16 cellular contexts compared by ENCODE assay signal in genomic region chr17:39705786-39706348, GRCh38. TPM values are rescaled to one million over a fixed set of nuclear protein-coding genes. Genes with fewer than 3 reads are reported as not detected.
DNase-seq lines count a peak whose midpoint lies in the region; ATAC-seq, FAIRE-seq and TF ChIP-seq lines count a peak whose summit lies in the region.
"Had no signal": no experiment of that assay in that cellular context is flagged by ENCODE, and none has a peak within 500 bp of the region (broad histone marks: within the 10 kb centered on the region; RNA-seq: fewer than 3 reads in every experiment).

No MANE protein-coding gene starts in this region.

- peak overlapping the region in 1 of 2 donors; percentile 85 for H3K9ac ChIP-seq in kidney (ENCODE audit: low read length in 2 of 2)

- no peak for TF ChIP-seq POLR2A in gastrocnemius medialis (IDR thresholded peaks at IDR 0.05)

- FAIRE-seq in HTR-8/SVneo (lab: Jason Lieb, UNC) (peak; percentile 46), kidney (lab: Jason Lieb, UNC) (no peak)
- FAIRE-seq: GM12878 had no signal

- H3K36me3 ChIP-seq in kidney (ENCODE audit: control insufficient read depth in 1 of 2, insufficient read depth in 2 of 2, low read length in 2 of 2) (peaks cover 26 to 38% of the 10 kb centered on the region in 2 donors), gastrocnemius medialis (peaks cover 0 to 28% of the 10 kb centered on the region in 2 donors)
- H3K36me3 ChIP-seq: ovary had no signal

- H3K9me3 ChIP-seq in kidney (ENCODE audit: control insufficient read depth in 1 of 2, low read length in 2 of 2) = no peaks in the 10 kb centered on the region
- H3K9me3 ChIP-seq in gastrocnemius medialis = no peaks in the 10 kb centered on the region
- H3K9me3 ChIP-seq: ovary, SJSA1 had no signal

- peak; percentile 3 for TF ChIP-seq CTCF in kidney (IDR thresholded peaks at IDR 0.05; ENCODE audit: borderline replicate concordance, extremely low read depth, insufficient read depth)
- TF ChIP-seq CTCF in gastrocnemius medialis (IDR thresholded peaks at IDR 0.05 in 4 of 5, conservative IDR thresholded peaks at IDR 0.05 in 1 of 5) = no peak

- H3K4me1 ChIP-seq in kidney (ENCODE audit: control insufficient read depth in 1 of 2, insufficient read depth in 1 of 2, low read depth in 1 of 2, low read length in 2 of 2) (peaks cover 36 to 61% of the 10 kb centered on the region in 2 donors), gastrocnemius medialis (peaks cover 18 to 44% of the 10 kb centered on the region in 2 donors)

- DNase-seq in HTR-8/SVneo (ENCODE audit: insufficient read length, low spot score) = no peak
- peak; percentile 62 to 96 for DNase-seq in T47D (ENCODE audit: low read depth in 1 of 2, low spot score in 1 of 2)
- DNase-seq in kidney = peak; percentile 94
- peak in 1 of 2 donors; percentile 39 for DNase-seq in gastrocnemius medialis
- DNase-seq in AML-193 (lab: John Stamatoyannopoulos, UW) = no peak
- no peak for DNase-seq in NOMO-1 treated with DMSO at 0.1 percent for 48 hours (lab: John Stamatoyannopoulos, UW; ENCODE audit: unreplicated experiment)
- no peak for DNase-seq in NK-92 treated with Interleukin-12 subunit alpha and Interleukin-12 subunit beta, amount 100 ng/mL, for 24 hours (lab: John Stamatoyannopoulos, UW)
- DNase-seq: activated CD4-positive, alpha-beta T cell treated with anti-CD3 and anti-CD28 coated beads, Interleukin-2, amount 10 ng/mL, durations not matched to agents 24 days and 14 days; activated naive CD4-positive, alpha-beta T cell treated with Interleukin-2 at 50 U/mL for 16 hours; CD8-positive, alpha-beta memory T cell; NCI-H2171 treated with DMSO at 0.1 percent for 48 hours; ovary had no signal

- intact Hi-C loops in kidney (cut with DNase I) = no loop called here
- intact Hi-C loops in gastrocnemius medialis (cut with DNase I; ENCODE audit: low total_unique reads) = no loop called here

- in situ Hi-C loops in T47D (cut with HindIII; ENCODE audit: low pct_unique_long_range_greater_than_20kb, low sequenced_read_pairs) (no loop called here), gastrocnemius medialis (cut with MboI; ENCODE audit: low sequenced_read_pairs in 4 of 4) (no loop called here)

- peak; percentile 59 to 61 for ATAC-seq in gastrocnemius medialis
- no peak for ATAC-seq in GM18870 (IDR thresholded peaks at IDR 0.05; ENCODE audit: unreplicated experiment)
- ATAC-seq: GM12878 had no signal

- H3K27ac ChIP-seq in kidney (ENCODE audit: low read depth in 2 of 2, low read length in 2 of 2) = peak overlapping the region; percentile 90 to 93
- H3K27ac ChIP-seq in gastrocnemius medialis = peak overlapping the region; percentile 20 to 76 (median 60)
- H3K27ac ChIP-seq: ovary, SJSA1 had no signal

- peak overlapping the region in 1 of 2 donors; percentile 17 for H3K4me3 ChIP-seq in kidney (ENCODE audit: low read length in 2 of 2)
- H3K4me3 ChIP-seq in gastrocnemius medialis = no peak overlapping the region
- H3K4me3 ChIP-seq: GM12878, ovary, SJSA1 had no signal

- no peaks in the 10 kb centered on the region for H3K27me3 ChIP-seq in gastrocnemius medialis
- H3K27me3 ChIP-seq: ovary, SJSA1 had no signal

RNA-seq across cellular contexts. Expression of gene ERBB2, which starts 6.0 kb away (rescaled TPM):
- total RNA-seq in kidney (186 TPM), gastrocnemius medialis (10 to 100 TPM in 3 of 4 donors, 1 to 10 TPM in 1; 6.0 to 26.4 (median 15.3) TPM)
- polyA plus RNA-seq in kidney (ENCODE audit: insufficient read depth, low read depth, low replicate concordance) = 76.5 TPM

RNA-seq across cellular contexts. Expression of gene PGAP3, which starts 18.0 kb away (rescaled TPM):
- total RNA-seq in kidney (48.5 TPM), gastrocnemius medialis (1 to 10 TPM; 4.3 to 9.5 (median 6.1) TPM)
- polyA plus RNA-seq in kidney (ENCODE audit: insufficient read depth, low read depth, low replicate concordance) = 33.8 TPM

RNA-seq across cellular contexts. Expression of gene MIEN1, which starts 24.5 kb away (rescaled TPM):
- total RNA-seq in kidney (51.6 TPM), gastrocnemius medialis (10 to 100 TPM; 42.8 to 81.9 (median 67.7) TPM)
- polyA plus RNA-seq in kidney (ENCODE audit: insufficient read depth, low read depth, low replicate concordance) = 186 TPM

RNA-seq across cellular contexts. Expression of gene GRB7, which starts 31.9 kb away (rescaled TPM):
- total RNA-seq in kidney (72.5 TPM), gastrocnemius medialis (under 1 TPM in 2 of 4 donors, not detected in 2; 0.41 to 0.70 TPM)
- 20.9 TPM for polyA plus RNA-seq in kidney (ENCODE audit: insufficient read depth, low read depth, low replicate concordance)
- total RNA-seq: CD8-positive, alpha-beta memory T cell; dermis microvascular lymphatic vessel endothelial cell; SJSA1 had no signal
- polyA plus RNA-seq: CD8-positive, alpha-beta memory T cell had no signal

RNA-seq across cellular contexts. Expression of gene PNMT, which starts 37.6 kb away (rescaled TPM):
- total RNA-seq in kidney = 8.2 TPM
- polyA plus RNA-seq in kidney (ENCODE audit: insufficient read depth, low read depth, low replicate concordance) = 2.0 TPM
- total RNA-seq in gastrocnemius medialis = 10 to 100 TPM in 1 of 4 donors, 1 to 10 TPM in 3; 2.0 to 11.8 (median 7.1) TPM
- total RNA-seq: activated CD4-positive, alpha-beta T cell treated with anti-CD3 and anti-CD28 coated beads, Interleukin-2, amount 10 ng/mL, durations not matched to agents 24 days and 14 days; CD8-positive, alpha-beta memory T cell; GM12878; SJSA1 had no signal
- polyA plus RNA-seq: GM12878 had no signal

Comparison
In these comparisons a context has a peak if more than half of its experiments do, and no peak if none do; other contexts are left out.
1. DNase-seq: peak in T47D (2 of 2) and kidney (single experiment); none in HTR-8/SVneo (single experiment), AML-193 (0 of 2), NOMO-1 treated with DMSO at 0.1 percent for 48 hours (single experiment) and NK-92 treated with Interleukin-12 subunit alpha and Interleukin-12 subunit beta, amount 100 ng/mL, for 24 hours (single experiment).